ENCODE assay signal across 8 cellular contexts in the genomic region with DNA sequence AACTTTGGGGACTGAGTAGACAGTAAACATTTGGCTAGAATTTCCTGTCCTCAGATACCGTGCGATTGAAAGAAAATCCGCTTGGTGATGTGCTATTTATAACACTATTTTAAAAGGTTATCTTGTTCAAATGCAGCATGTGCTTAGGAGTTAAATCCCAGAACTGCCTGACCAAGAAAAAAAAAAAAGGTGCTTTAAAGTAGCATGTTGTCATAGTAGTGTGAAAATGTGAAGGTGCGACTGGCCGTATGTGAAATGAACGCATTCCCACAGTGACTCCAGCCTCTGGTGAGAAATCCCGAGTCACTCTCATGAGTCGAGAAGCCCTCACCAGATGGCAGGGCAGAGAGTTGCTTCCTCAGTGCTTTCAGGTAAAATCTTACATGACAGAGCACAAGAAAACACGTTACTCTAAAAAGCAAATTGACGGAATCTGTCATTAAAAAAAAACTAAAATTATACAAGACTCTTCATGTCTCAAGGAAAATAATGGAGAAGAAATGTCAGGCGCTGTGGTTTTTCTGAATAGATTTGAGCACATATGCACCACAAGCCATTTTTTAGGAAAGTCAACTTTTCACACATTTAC. TPM values are rescaled to one million over a fixed set of nuclear protein-coding genes. Genes with fewer than 3 reads are reported as not detected.
A peak's percentile ranks its signal among the peaks of the same experiment; 100 is the strongest.
DNase-seq lines count a peak whose midpoint lies in the region; ATAC-seq and TF ChIP-seq lines count a peak whose summit lies in the region.

No MANE protein-coding gene starts in this region.

- WGBS in body of pancreas, 2 donors: 10 to 22% methylated on average over 11 of the region's 11 CpGs
- WGBS in mesodermal cell (ENCODE audit: insufficient coverage in 2 of 2), 2 experiments: 58 to 70% methylated on average over 5 to 6 of the region's 11 CpGs

- ATAC-seq in body of pancreas: peak; percentile 87
- no peak for ATAC-seq in HG02798 (IDR thresholded peaks at IDR 0.05; ENCODE audit: poor library complexity, unreplicated experiment)

- H3K4me2 ChIP-seq in PC-9: no peak overlapping the region

- H3K4me1 ChIP-seq in body of pancreas (peaks cover 53% of the 10 kb centered on the region), mesodermal cell (ENCODE audit: control insufficient read depth, insufficient read depth, low read length, poor library complexity, severe bottlenecking) (peaks cover 55% of the 10 kb centered on the region), PC-9 (replicated peaks; ENCODE audit: insufficient read depth) (peaks cover 44% of the 10 kb centered on the region)

- no peaks in the 10 kb centered on the region for H3K9me2 ChIP-seq in PC-9 (ENCODE audit: insufficient read depth)

- POLR2A ChIA-PET in PC-9 (lab: Charles Lee; ENCODE audit: unreplicated experiment): no interaction called here

- no peaks in the 10 kb centered on the region for H3K36me3 ChIP-seq in body of pancreas (replicated peaks in 1 of 2; ENCODE audit: insufficient read depth in 1 of 2, low read depth in 2 of 2)
- H3K36me3 ChIP-seq in mesodermal cell (ENCODE audit: control insufficient read depth, insufficient read depth, low read length): no peaks in the 10 kb centered on the region
- H3K36me3 ChIP-seq in PC-9 (ENCODE audit: low read depth): no peaks in the 10 kb centered on the region

- H3K27me3 ChIP-seq in body of pancreas (no peaks in the 10 kb centered on the region), PC-9 (ENCODE audit: insufficient read depth, low read depth) (no peaks in the 10 kb centered on the region)

- in situ Hi-C loops in KBM-7 (cut with MboI; ENCODE audit: low pct_unique_long_range_greater_than_20kb, low sequenced_read_pairs): no loop called here

- intact Hi-C loops in body of pancreas (cut with DNase I) (no loop called here), PC-9 (cut with micrococcal nuclease; ENCODE audit: unreplicated experiment) (no loop called here)

- H2AFZ ChIP-seq in PC-9: no peak overlapping the region

- peak; percentile 27 to 85 (median 79) for TF ChIP-seq POLR2A in body of pancreas (IDR thresholded peaks at IDR 0.05)

- TF ChIP-seq CTCF in body of pancreas (IDR thresholded peaks at IDR 0.05) (peak in 1 of 7 experiments; percentile 8), PC-9 (conservative IDR thresholded peaks at IDR 0.05) (no peak)

- H3K4me3 ChIP-seq in body of pancreas: no peak overlapping the region
- H3K4me3 ChIP-seq in mesodermal cell (ENCODE audit: extremely low read depth, insufficient read depth, low read length, poor library complexity, severe bottlenecking): no peak overlapping the region
- H3K4me3 ChIP-seq in PC-9: no peak overlapping the region

- no peaks in the 10 kb centered on the region for H4K20me1 ChIP-seq in PC-9 (ENCODE audit: insufficient read depth)

- H3K27ac ChIP-seq in body of pancreas: peak overlapping the region; percentile 61 to 100 (median 92)
- H3K27ac ChIP-seq in mesodermal cell (ENCODE audit: low read depth, low read length, severe bottlenecking): peak overlapping the region; percentile 97
- H3K27ac ChIP-seq in PC-9: no peak overlapping the region; the same call in 1 of the 2 replicates

- DNase-seq in CD1c-positive myeloid dendritic cell (ENCODE audit: extremely low spot score): peak; percentile 58
- peak; percentile 82 for DNase-seq in KBM-7
- peak; percentile 79 to 89 (median 86) for DNase-seq in body of pancreas
- no peak for DNase-seq in cerebellar nuclear complex (lab: John Stamatoyannopoulos, UW)
- no peak for DNase-seq in PC-9
- DNase-seq in DMS 273 (lab: John Stamatoyannopoulos, UW; ENCODE audit: unreplicated experiment): no peak

- H3F3A ChIP-seq in PC-9 (ENCODE audit: insufficient read depth, low read depth): peaks cover 48% of the 10 kb centered on the region

- CTCF ChIA-PET in PC-9 (lab: Charles Lee): no interaction called here

- no TSS peak for BruUV-seq in PC-9 (replicated peaks; lab: Mats Ljungman, UMichigan)

- H3K9me3 ChIP-seq in body of pancreas: no peaks in the 10 kb centered on the region
- H3K9me3 ChIP-seq in mesodermal cell (ENCODE audit: control insufficient read depth, low read length): peaks cover under 1% of the 10 kb centered on the region
- no peaks in the 10 kb centered on the region for H3K9me3 ChIP-seq in PC-9 (ENCODE audit: insufficient read depth, low read depth)

- no peaks in the 10 kb centered on the region for H3K79me2 ChIP-seq in PC-9 (ENCODE audit: low read depth)

RNA-seq across cellular contexts. Expression of a gene that starts 18.4 kb away (rescaled TPM):
- total RNA-seq in body of pancreas (100 to 1,000 TPM in 1 of 2 donors, 10 to 100 TPM in 1; 92.1 to 294 TPM), PC-9 (2021) (27.7 and 41.9 TPM in 2 replicates)
- 70.0 TPM for polyA plus RNA-seq in mesodermal cell (2013, experiment 1 of 2)
- 71.2 TPM for polyA plus RNA-seq in mesodermal cell (2013, experiment 2 of 2)

Comparison
In these comparisons a context has a peak if more than half of its experiments do, and no peak if none do; other contexts are left out.
1. DNase-seq: peak in CD1c-positive myeloid dendritic cell (single experiment), KBM-7 (single experiment) and body of pancreas (4 of 4); none in cerebellar nuclear complex (0 of 2), PC-9 (0 of 2) and DMS 273 (single experiment).